9 cellular contexts compared by ENCODE assay signal in genomic region chr18:34222025-34222395, GRCh38. TPM values are rescaled to one million over a fixed set of nuclear protein-coding genes. Genes with fewer than 3 reads are reported as not detected.
A peak's percentile ranks its signal among the peaks of the same experiment; 100 is the strongest.
DNase-seq lines count a peak whose midpoint lies in the region; ATAC-seq, FAIRE-seq and TF ChIP-seq lines count a peak whose summit lies in the region.
"Had no signal": no experiment of that assay in that cellular context is flagged by ENCODE, and none has a peak within 500 bp of the region (broad histone marks: within the 10 kb centered on the region; RNA-seq: fewer than 3 reads in every experiment).

No MANE protein-coding gene starts in this region.

- H3K36me3 ChIP-seq in GM23338 (ENCODE audit: insufficient read depth) (no peaks in the 10 kb centered on the region), prostate gland (no peaks in the 10 kb centered on the region)

- H4K20me1 ChIP-seq in GM23338 (replicated peaks; ENCODE audit: insufficient read depth), result 0 out of 2 replicates have a peak, but pooled peaks cover 5% of the 10 kb centered on the region

- H3K36me3 Mint-ChIP-seq in GM23338 (ENCODE audit: low read depth), result no peaks in the 10 kb centered on the region

- H3K9me3 ChIP-seq in prostate gland, result no peaks in the 10 kb centered on the region

- peak; percentile 10 for ATAC-seq in GM23338
- ATAC-seq in HG03469 (IDR thresholded peaks at IDR 0.05; ENCODE audit: unreplicated experiment), result no peak

- FAIRE-seq in GM12892 (lab: Jason Lieb, UNC), result no peak

- intact Hi-C loops in prostate gland (cut with DNase I), result loop anchor here (2.0 kb wide), 1 partner anchor 645 kb away; no protein-coding TSS in a partner anchor

- peak overlapping the region; percentile 81 for H3K4me3 Mint-ChIP-seq in GM23338
- H3K4me3 Mint-ChIP-seq: central memory CD8-positive, alpha-beta T cell had no signal

- H3K4me1 ChIP-seq in GM23338 (ENCODE audit: insufficient read depth) (peaks cover 10% of the 10 kb centered on the region), prostate gland (replicated peaks) (no peaks in the 10 kb centered on the region)

- peaks cover 4% of the 10 kb centered on the region; the same call in 1 of the 2 replicates for H3F3A ChIP-seq in GM23338 (replicated peaks; ENCODE audit: low read depth)

- H3K9me2 ChIP-seq in GM23338 (ENCODE audit: insufficient read depth), result no peaks in the 10 kb centered on the region

- 1% methylated on average over 11 of the region's 11 CpGs for WGBS in prostate gland

- H2AFZ ChIP-seq in GM23338, result peak overlapping the region; percentile 97

- TF ChIP-seq POLR2A in prostate gland (IDR thresholded peaks at IDR 0.05) (no peak), GM12892 (IDR thresholded peaks at IDR 0.05; ENCODE audit: low read depth, low read length) (no peak)

- H3K4me3 ChIP-seq in GM23338 (peak overlapping the region; percentile 80), prostate gland (peak overlapping the region; percentile 16 to 25)

- H3K27me3 Mint-ChIP-seq in GM23338 (ENCODE audit: insufficient read depth, low read depth, poor library complexity), result peaks cover 36% of the 10 kb centered on the region

- DNase-seq in GM23338 (ENCODE audit: low spot score), result peak; percentile 57
- DNase-seq in NCI-H526 treated with DMSO at 0.1 percent for 48 hours (lab: John Stamatoyannopoulos, UW), result peak; percentile 54
- peak; percentile 37 for DNase-seq in globus pallidus (ENCODE audit: low spot score)
- DNase-seq in prostate gland (ENCODE audit: low spot score), result no peak
- DNase-seq in activated CD8-positive, alpha-beta memory T cell treated with anti-CD3 and anti-CD28 coated beads, Interleukin-2, amount 50 U/mL, for 4 hours, result no peak
- no peak for DNase-seq in GM12892 (ENCODE audit: insufficient read length)
- no peak for DNase-seq in activated T-cell treated with anti-CD3 and anti-CD28 coated beads, Interleukin-2, amount 50 U/mL, for 1 hour

- peaks cover 53% of the 10 kb centered on the region for H3K27me3 ChIP-seq in GM23338 (ENCODE audit: insufficient read depth)
- peaks cover 7% of the 10 kb centered on the region for H3K27me3 ChIP-seq in prostate gland (replicated peaks; ENCODE audit: insufficient read depth)

- no peak for TF ChIP-seq CTCF in GM23338 (conservative IDR thresholded peaks at IDR 0.05; ENCODE audit: low read depth in 2 of 2)
- TF ChIP-seq CTCF in prostate gland (IDR thresholded peaks at IDR 0.05), result no peak

- peak overlapping the region; percentile 96 for H3K4me2 ChIP-seq in GM23338

- H3K27ac ChIP-seq in GM23338 (ENCODE audit: low read depth) (no peak overlapping the region), prostate gland (no peak overlapping the region)

- no peak overlapping the region for H3K27ac Mint-ChIP-seq in GM23338

- no peaks in the 10 kb centered on the region for H3K9me3 Mint-ChIP-seq in GM23338

- peaks cover 14% of the 10 kb centered on the region; the same call in 2 of the 3 replicates for H3K4me1 Mint-ChIP-seq in GM23338
- H3K4me1 Mint-ChIP-seq: central memory CD8-positive, alpha-beta T cell had no signal

- no peaks in the 10 kb centered on the region for H3K79me2 ChIP-seq in GM23338 (replicated peaks; ENCODE audit: insufficient read depth)

TF ChIP-seq in GM23338, 12 proteins besides CTCF, POLR2A, EP300 and RAD21 (continues in another document):
- TF ChIP-seq ETS1 (IDR thresholded peaks at IDR 0.05) (no peak), REST (IDR thresholded peaks at IDR 0.05; ENCODE audit: unreplicated experiment) (no peak), NANOG (IDR thresholded peaks at IDR 0.05; ENCODE audit: borderline replicate concordance) (no peak), STAT1 (IDR thresholded peaks at IDR 0.05; ENCODE audit: unreplicated experiment) (no peak), POLR2AphosphoS5 (IDR thresholded peaks at IDR 0.05; ENCODE audit: low read depth) (no peak), JUNB (IDR thresholded peaks at IDR 0.05; ENCODE audit: unreplicated experiment) (no peak), ZNF331 (CRISPR knock-in tag; IDR thresholded peaks at IDR 0.05; ENCODE audit: low read depth) (no peak)

RNA-seq across cellular contexts. Expression of gene NOL4, which starts 2.7 kb away (rescaled TPM):
- 0.52 and 4.4 TPM in 2 replicates for total RNA-seq in GM23338 (2014; rRNA removed; shearing (Covaris generic))
- polyA plus RNA-seq in GM23338 (2016; fragmentation: Nextera tagmentation; extraction: Ambion mirVana), result 0.33 and 0.63 TPM in 2 replicates
- total RNA-seq in prostate gland, result 1 to 10 TPM; 1.7 to 3.6 TPM
- polyA plus RNA-seq in GM12892 (2012; ENCODE audit: missing spikeins), result 3.0 TPM

Comparison
In these comparisons a context has a peak if more than half of its experiments do, and no peak if none do; other contexts are left out.
1. DNase-seq: peak in GM23338 (single experiment), NCI-H526 treated with DMSO at 0.1 percent for 48 hours (single experiment) and globus pallidus (single experiment); none in prostate gland (single experiment), activated CD8-positive, alpha-beta memory T cell treated with anti-CD3 and anti-CD28 coated beads, Interleukin-2, amount 50 U/mL, for 4 hours (single experiment), GM12892 (single experiment) and activated T-cell treated with anti-CD3 and anti-CD28 coated beads, Interleukin-2, amount 50 U/mL, for 1 hour (single experiment).